Comparison of ENCODE assay signal across 14 cellular contexts in genomic region chr6:46381057-46381456, GRCh38.
DNase-seq lines count a peak whose midpoint lies in the region; ATAC-seq and TF ChIP-seq lines count a peak whose summit lies in the region.
"Had no signal": no experiment of that assay in that cellular context is flagged by ENCODE, and none has a peak within 500 bp of the region (broad histone marks: within the 10 kb centered on the region; RNA-seq: fewer than 3 reads in every experiment).

No MANE protein-coding gene starts in this region.

- peaks cover 28% of the 10 kb centered on the region for H3K4me1 Mint-ChIP-seq in neural crest cell

- H3K27ac ChIP-seq in OCI-LY7 (ENCODE audit: low read depth, low read length, poor library complexity, severe bottlenecking), result no peak overlapping the region
- H3K27ac ChIP-seq: GM23248 had no signal

- peak overlapping the region; percentile 85 for H3K27ac Mint-ChIP-seq in neural crest cell (ENCODE audit: unreplicated experiment)
- H3K27ac Mint-ChIP-seq: activated CD4-positive, alpha-beta T cell treated with anti-CD3 and anti-CD28 coated beads, Interleukin-2, amount 10 ng/mL, durations not matched to agents 7 days and 5 days; activated naive CD8-positive, alpha-beta T cell treated with anti-CD3 and anti-CD28 coated beads, Interleukin-2, amount 10 ng/mL, durations not matched to agents 7 days and 5 days; activated T-helper 2 cell treated with anti-CD3 and anti-CD28 coated beads, Interferon-gamma antibody, Interleukin-2, Interleukin-4, amounts not matched to agents 10 μg/mL and 5 μg/mL and 100 μg/mL, durations not matched to agents 14 hours and 24 hours and 36 hours had no signal

- H3K4me3 Mint-ChIP-seq in neural crest cell, result no peak overlapping the region
- H3K4me3 Mint-ChIP-seq: activated CD4-positive, alpha-beta T cell treated with anti-CD3 and anti-CD28 coated beads, Interleukin-2, amount 10 ng/mL, durations not matched to agents 7 days and 5 days; activated naive CD8-positive, alpha-beta T cell treated with anti-CD3 and anti-CD28 coated beads, Interleukin-2, amount 10 ng/mL, durations not matched to agents 7 days and 5 days had no signal

- no peak overlapping the region for H3K4me3 ChIP-seq in OCI-LY7 (ENCODE audit: low read depth, low read length, poor library complexity, severe bottlenecking)
- H3K4me3 ChIP-seq: GM23248 had no signal

- no peak for ATAC-seq in HG03135 (IDR thresholded peaks at IDR 0.05; ENCODE audit: unreplicated experiment)
- ATAC-seq in HG03354 (IDR thresholded peaks at IDR 0.05; ENCODE audit: poor library complexity, severe bottlenecking, unreplicated experiment), result no peak
- ATAC-seq: left cardiac atrium had no signal

- H3K36me3 Mint-ChIP-seq in neural crest cell (ENCODE audit: low read depth), result no peaks in the 10 kb centered on the region
- H3K36me3 Mint-ChIP-seq: activated naive CD8-positive, alpha-beta T cell treated with anti-CD3 and anti-CD28 coated beads, Interleukin-2, amount 10 ng/mL, durations not matched to agents 7 days and 5 days had no signal

- H2AFZ ChIP-seq in OCI-LY7 (ENCODE audit: low read length), result peak overlapping the region; percentile 70; the same call in 1 of the 2 replicates
- H2AFZ ChIP-seq: GM23248 had no signal

- no peaks in the 10 kb centered on the region for H3K36me3 ChIP-seq in OCI-LY7 (ENCODE audit: insufficient read depth, low read length)

- no peaks in the 10 kb centered on the region for H3K27me3 Mint-ChIP-seq in neural crest cell (ENCODE audit: low read depth)

- intact Hi-C loops in OCI-LY7 (cut with micrococcal nuclease; ENCODE audit: unreplicated experiment), result no loop called here

- H3K9me2 ChIP-seq in OCI-LY7 (ENCODE audit: insufficient read depth, low read length), result no peaks in the 10 kb centered on the region

- CTCF ChIA-PET in OCI-LY7 (lab: Charles Lee; ENCODE audit: unreplicated experiment), result no interaction called here

- no peaks in the 10 kb centered on the region; the same call in 1 of the 2 replicates for H3K9me3 ChIP-seq in OCI-LY7 (ENCODE audit: low read length)

- peak; percentile 23 for DNase-seq in NCI-H1105 treated with DMSO at 0.1 percent for 48 hours (lab: John Stamatoyannopoulos, UW)
- no peak for DNase-seq in NCI-H1105 (lab: John Stamatoyannopoulos, UW)
- DNase-seq in NCI-H1417 treated with DMSO at 0.1 percent for 48 hours (lab: John Stamatoyannopoulos, UW), result peak; percentile 29
- DNase-seq in OCI-LY7 (ENCODE audit: low spot score), result no peak
- DNase-seq in neural crest cell (ENCODE audit: low read depth, low spot score), result no peak
- no peak for DNase-seq in Ammon's horn (ENCODE audit: low spot score)
- DNase-seq: activated CD4-positive, alpha-beta T cell treated with anti-CD3 and anti-CD28 coated beads, Interleukin-2, amount 10 ng/mL, durations not matched to agents 7 days and 5 days; activated naive CD8-positive, alpha-beta T cell treated with anti-CD3 and anti-CD28 coated beads, Interleukin-2, amount 10 ng/mL, durations not matched to agents 7 days and 5 days; GM23248; left cardiac atrium; SHP77 treated with DMSO at 0.1 percent for 48 hours had no signal

- TF ChIP-seq CTCF in OCI-LY7 (conservative IDR thresholded peaks at IDR 0.05; ENCODE audit: low read length) (no peak), neural crest cell (conservative IDR thresholded peaks at IDR 0.05) (no peak)

- no peaks in the 10 kb centered on the region for H3K79me2 ChIP-seq in OCI-LY7 (ENCODE audit: insufficient read depth, low read depth, low read length)

- H3K4me1 ChIP-seq in OCI-LY7 (ENCODE audit: insufficient read depth, low read length, poor library complexity, severe bottlenecking), result peaks cover 52% of the 10 kb centered on the region

- H4K20me1 ChIP-seq in OCI-LY7 (ENCODE audit: insufficient read depth, low read length), result no peaks in the 10 kb centered on the region

- peak overlapping the region; percentile 21; the same call in 1 of the 2 replicates for H3K4me2 ChIP-seq in OCI-LY7 (ENCODE audit: low read length)

- no peaks in the 10 kb centered on the region for H3K9me3 Mint-ChIP-seq in neural crest cell
- H3K9me3 Mint-ChIP-seq: activated naive CD8-positive, alpha-beta T cell treated with anti-CD3 and anti-CD28 coated beads, Interleukin-2, amount 10 ng/mL, durations not matched to agents 7 days and 5 days; activated T-helper 2 cell treated with anti-CD3 and anti-CD28 coated beads, Interferon-gamma antibody, Interleukin-2, Interleukin-4, amounts not matched to agents 10 μg/mL and 5 μg/mL and 100 μg/mL, durations not matched to agents 14 hours and 24 hours and 36 hours had no signal

- POLR2A ChIA-PET in OCI-LY7 (lab: Charles Lee), result interaction anchor here (0.9 to 1.1 kb wide), 2 partner anchors 10 to 252 kb away, joined by 3 to 4 read pairs; partner anchors contain the start of gene ENPP4

- BruUV-seq in OCI-LY7 (replicated peaks; lab: Mats Ljungman, UMichigan), result no TSS peak

Comparison
In these comparisons a context has a peak if more than half of its experiments do, and no peak if none do; other contexts are left out.
1. DNase-seq: peak in NCI-H1105 treated with DMSO at 0.1 percent for 48 hours (single experiment) and NCI-H1417 treated with DMSO at 0.1 percent for 48 hours (single experiment); none in NCI-H1105 (single experiment), OCI-LY7 (single experiment), neural crest cell (single experiment) and Ammon's horn (single experiment).